21 cellular contexts compared by ENCODE assay signal in the genomic region with DNA sequence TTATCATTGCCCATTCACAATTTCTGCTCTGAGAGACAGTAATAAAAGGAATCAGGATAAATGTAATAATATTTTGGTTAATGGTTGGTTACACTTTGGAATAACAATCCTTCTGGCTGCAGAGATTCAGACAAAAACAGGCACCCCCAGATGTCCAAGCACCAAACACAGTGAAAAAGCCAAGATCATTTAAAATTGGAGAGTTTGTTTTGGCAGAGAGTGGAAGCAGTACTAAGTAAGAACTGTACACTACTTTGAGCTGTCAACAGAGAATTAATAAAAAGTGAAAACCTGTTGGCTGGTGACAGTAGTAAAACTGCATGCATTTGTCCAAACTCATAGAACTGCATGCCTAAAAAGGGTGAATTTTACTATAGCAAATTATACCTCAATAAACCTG. TPM values are rescaled to one million over a fixed set of nuclear protein-coding genes. Genes with fewer than 3 reads are reported as not detected.
"Had no signal": no experiment of that assay in that cellular context is flagged by ENCODE, and none has a peak within 500 bp of the region (broad histone marks: within the 10 kb centered on the region; RNA-seq: fewer than 3 reads in every experiment).

No MANE protein-coding gene starts in this region.

- H3K4me1 Mint-ChIP-seq: central memory CD8-positive, alpha-beta T cell had no signal

- H3K4me3 Mint-ChIP-seq: activated CD8-positive, alpha-beta memory T cell treated with anti-CD3 and anti-CD28 coated beads, Interleukin-2, amount 10 ng/mL, durations not matched to agents 7 days and 5 days; activated T-cell treated with anti-CD3 and anti-CD28 coated beads, Interleukin-2, amount 50 U/mL, for 4 hours; brain; central memory CD8-positive, alpha-beta T cell had no signal

- H3K4me3 ChIP-seq: K562 had no signal

- H3K9me3 Mint-ChIP-seq: activated T-cell treated with anti-CD3 and anti-CD28 coated beads, Interleukin-2, amount 50 U/mL, for 4 hours; brain; central memory CD8-positive, alpha-beta T cell had no signal

- H3K36me3 Mint-ChIP-seq: brain had no signal

- H3K27ac Mint-ChIP-seq: activated CD8-positive, alpha-beta memory T cell treated with anti-CD3 and anti-CD28 coated beads, Interleukin-2, amount 10 ng/mL, durations not matched to agents 7 days and 5 days had no signal

- ATAC-seq: K562 had no signal

- DNase-seq: activated CD4-positive, alpha-beta T cell treated with anti-CD3 and anti-CD28 coated beads for 48 hours; activated CD4-positive, alpha-beta T cell treated with anti-CD3 and anti-CD28 coated beads, Interleukin-2, amount 50 U/mL, for 48 hours; activated CD8-positive, alpha-beta memory T cell treated with anti-CD3 and anti-CD28 coated beads, Interleukin-2, amount 10 ng/mL, durations not matched to agents 7 days and 5 days; activated naive CD4-positive, alpha-beta T cell treated with anti-CD3 and anti-CD28 coated beads, Interleukin-2, amount 50 U/mL, for 16 hours; activated T-cell treated with anti-CD3 and anti-CD28 coated beads, Interleukin-2, amount 50 U/mL, for 4 hours; amniotic stem cell; Karpas-422; NCI-H1105 treated with DMSO at 0.1 percent for 48 hours; NCI-H1436 treated with DMSO at 0.1 percent for 48 hours; NCI-H187; NCI-H2081 treated with DMSO at 0.1 percent for 48 hours; NCI-H526; NCI-H774; SIG-M5 had no signal

RNA-seq across cellular contexts. Expression of a gene that starts 15.6 kb away (rescaled TPM):
- total RNA-seq: astrocyte, K562, NCI-H460, OCI-LY7, RPMI7951 had no signal
- polyA plus RNA-seq: K562 had no signal

RNA-seq across cellular contexts. Expression of a gene that starts 43.4 kb away (rescaled TPM):
- total RNA-seq: astrocyte, K562, NCI-H460, OCI-LY7, RPMI7951 had no signal
- polyA plus RNA-seq: K562 had no signal
